ENCODE assay signal across 8 cellular contexts in genomic region chr10:119028445-119028899, GRCh38. TPM values are rescaled to one million over a fixed set of nuclear protein-coding genes. Genes with fewer than 3 reads are reported as not detected.
DNase-seq lines count a peak whose midpoint lies in the region; ATAC-seq and TF ChIP-seq lines count a peak whose summit lies in the region.
"Not testable (repeated sequence)": the region's sequence is repeated elsewhere in the genome, so short reads cannot be mapped to it uniquely, and the experiment has no call there.

No MANE protein-coding gene starts in this region.

- peak overlapping the region; percentile 53 for H3K4me3 Mint-ChIP-seq in activated T-helper 17 cell treated with anti-CD3 and anti-CD28 coated beads, Interleukin-2, amount 50 U/mL, for 72 hours

- peaks cover 19% of the 10 kb centered on the region; the same call in 1 of the 2 replicates for H4K20me1 ChIP-seq in DND-41 (ENCODE audit: insufficient read depth, low read length)

- 69% methylated on average over 10 of the region's 10 CpGs for WGBS in right cardiac atrium

- not testable (repeated sequence) for TF ChIP-seq CTCF in DND-41 (IDR thresholded peaks at IDR 0.05; ENCODE audit: borderline replicate concordance, extremely low read depth, low read length, poor library complexity, severe bottlenecking); RWPE1 (conservative IDR thresholded peaks at IDR 0.05; ENCODE audit: low read depth); upper lobe of right lung (IDR thresholded peaks at IDR 0.05)

- CTCF ChIA-PET in RWPE1 (lab: Yijun Ruan, JAX) = interaction anchor here (0.5 to 0.6 kb wide), 2 partner anchors 57 to 84 kb away, joined by 3 read pairs; no protein-coding TSS in a partner anchor

- DNase-seq in DND-41; RWPE1 (ENCODE audit: low spot score); right cardiac atrium; upper lobe of right lung: not testable (repeated sequence)

- not testable (repeated sequence) for H3K27ac ChIP-seq in DND-41 (ENCODE audit: low read length); muscle layer of duodenum (ENCODE audit: low read length); upper lobe of right lung
- H3K27ac ChIP-seq in RWPE1 (peak overlapping the region; percentile 77), cingulate gyrus (ENCODE audit: low read depth, low read length) (peak overlapping the region; percentile 19), right cardiac atrium (ENCODE audit: low read length) (peak overlapping the region; percentile 44)

- intact Hi-C loops in right cardiac atrium (cut with DNase I) = loop anchor here in 1 of 4 donors (5.0 kb wide), 1 partner anchor 61 kb away; no protein-coding TSS in a partner anchor
- intact Hi-C loops in upper lobe of right lung (cut with DNase I) = not testable (repeated sequence)

- H3K36me3 Mint-ChIP-seq in activated T-helper 17 cell treated with anti-CD3 and anti-CD28 coated beads, Interleukin-2, amount 50 U/mL, for 72 hours (ENCODE audit: low read depth) = peaks cover 17% of the 10 kb centered on the region

- POLR2A ChIA-PET in RWPE1 (lab: Yijun Ruan, JAX; ENCODE audit: low non-redundant PET) = not testable (repeated sequence)

- peaks cover 38% of the 10 kb centered on the region for H3K4me1 ChIP-seq in DND-41 (ENCODE audit: insufficient read depth, low read length)
- not testable (repeated sequence) for H3K4me1 ChIP-seq in right cardiac atrium (ENCODE audit: control insufficient read depth, insufficient read depth, low read length)
- peaks cover 4 to 35% of the 10 kb centered on the region in 2 donors for H3K4me1 ChIP-seq in muscle layer of duodenum (ENCODE audit: control insufficient read depth in 1 of 2, insufficient read depth in 2 of 2, low read length in 2 of 2)
- peaks cover 43% of the 10 kb centered on the region for H3K4me1 ChIP-seq in skeletal muscle satellite cell (ENCODE audit: control insufficient read depth, insufficient read depth, low read length)
- H3K4me1 ChIP-seq in upper lobe of right lung = peaks cover 13% of the 10 kb centered on the region

- not testable (repeated sequence) for H3K4me3 ChIP-seq in DND-41 (ENCODE audit: low read depth in 1 of 2, low read length in 2 of 2); skeletal muscle satellite cell (ENCODE audit: low read length)
- H3K4me3 ChIP-seq in right cardiac atrium (ENCODE audit: low read length) = peak overlapping the region; percentile 85
- H3K4me3 ChIP-seq in muscle layer of duodenum (ENCODE audit: low read depth in 1 of 2, low read length in 2 of 2) = peak overlapping the region; percentile 30 to 64
- H3K4me3 ChIP-seq in upper lobe of right lung = peak overlapping the region; percentile 39

- H3K36me3 ChIP-seq in DND-41 (ENCODE audit: insufficient read depth, low read length) (peaks cover 22% of the 10 kb centered on the region; the same call in 1 of the 2 replicates), skeletal muscle satellite cell (ENCODE audit: insufficient read depth, low read length) (peaks cover 16% of the 10 kb centered on the region)
- H3K36me3 ChIP-seq in muscle layer of duodenum (ENCODE audit: control insufficient read depth in 1 of 2, insufficient read depth in 2 of 2, low read length in 2 of 2); upper lobe of right lung: not testable (repeated sequence)

- peak overlapping the region; percentile 40; the same call in 1 of the 2 replicates for H3K9ac ChIP-seq in DND-41 (ENCODE audit: low read depth, low read length)
- H3K9ac ChIP-seq in skeletal muscle satellite cell (ENCODE audit: low read depth, low read length) = not testable (repeated sequence)

- not testable (repeated sequence) for ATAC-seq in DND-41 (ENCODE audit: insufficient read depth, low read depth); activated T-helper 17 cell treated with anti-CD3 and anti-CD28 coated beads, Interleukin-2, amount 50 U/mL, for 72 hours (replicated peaks); upper lobe of right lung
- ATAC-seq in right cardiac atrium = peak in 1 of 2 donors; percentile 1

- not testable (repeated sequence) for H3K9me3 ChIP-seq in DND-41 (ENCODE audit: insufficient read depth, low read length, severe bottlenecking); right cardiac atrium (ENCODE audit: control insufficient read depth, low read length); muscle layer of duodenum (ENCODE audit: control insufficient read depth in 1 of 2, low read length in 2 of 2); skeletal muscle satellite cell (replicated peaks; ENCODE audit: low read length); upper lobe of right lung

- H3K27ac Mint-ChIP-seq in activated T-helper 17 cell treated with anti-CD3 and anti-CD28 coated beads, Interleukin-2, amount 50 U/mL, for 72 hours = not testable (repeated sequence)

- H3K27me3 Mint-ChIP-seq in activated T-helper 17 cell treated with anti-CD3 and anti-CD28 coated beads, Interleukin-2, amount 50 U/mL, for 72 hours = not testable (repeated sequence)

- H2AFZ ChIP-seq in DND-41 (ENCODE audit: low read depth, low read length) = peak overlapping the region; percentile 64

- H3K4me2 ChIP-seq in DND-41 (ENCODE audit: insufficient read depth, low read length) (peak overlapping the region; percentile 65), skeletal muscle satellite cell (ENCODE audit: low read length) (peak overlapping the region; percentile 71)

- H3K9me3 Mint-ChIP-seq in activated T-helper 17 cell treated with anti-CD3 and anti-CD28 coated beads, Interleukin-2, amount 50 U/mL, for 72 hours = not testable (repeated sequence)

- not testable (repeated sequence) for H3K4me1 Mint-ChIP-seq in activated T-helper 17 cell treated with anti-CD3 and anti-CD28 coated beads, Interleukin-2, amount 50 U/mL, for 72 hours

- not testable (repeated sequence) for H3K27me3 ChIP-seq in DND-41 (ENCODE audit: insufficient read depth, low read length, poor library complexity); right cardiac atrium (ENCODE audit: control insufficient read depth, insufficient read depth); muscle layer of duodenum (ENCODE audit: low read depth, low read length); skeletal muscle satellite cell (ENCODE audit: control insufficient read depth, insufficient read depth, low read length); upper lobe of right lung

- H3K79me2 ChIP-seq in DND-41 (ENCODE audit: insufficient read depth, low read length) = peaks cover 27% of the 10 kb centered on the region

RNA-seq across cellular contexts. Expression of gene NANOS1, which starts 1.0 kb away (rescaled TPM):
- under 1 TPM; 0.11 to 0.30 TPM for total RNA-seq in activated T-helper 17 cell treated with anti-CD3 and anti-CD28 coated beads, Interleukin-2, amount 50 U/mL, for 72 hours
- total RNA-seq in right cardiac atrium = 1 to 10 TPM; 1.0 to 7.0 (median 2.4) TPM
- 4.3 TPM for polyA plus RNA-seq in right cardiac atrium
- 0.44 and 0.76 TPM in 2 replicates for total RNA-seq in skeletal muscle satellite cell (2012; rRNA removed)
- total RNA-seq in upper lobe of right lung = 2.9 TPM

RNA-seq across cellular contexts. Expression of gene EIF3A, which starts 52.1 kb away (rescaled TPM):
- total RNA-seq in activated T-helper 17 cell treated with anti-CD3 and anti-CD28 coated beads, Interleukin-2, amount 50 U/mL, for 72 hours = 100 to 1,000 TPM in 1 of 2 donors, 10 to 100 TPM in 1; 93.8 to 155 TPM
- total RNA-seq in right cardiac atrium (100 to 1,000 TPM in 1 of 4 donors, 10 to 100 TPM in 3; 76.9 to 101 (median 88.7) TPM), upper lobe of right lung (96.9 TPM)
- 35.2 TPM for polyA plus RNA-seq in right cardiac atrium
- 110 and 111 TPM in 2 replicates for total RNA-seq in skeletal muscle satellite cell (2012; rRNA removed)
